In genomic region chr17:59469786-59470485, GRCh38 we compare ENCODE assay signal across 1 cellular context.
TF ChIP-seq lines count a peak whose summit lies in the region.

No MANE protein-coding gene starts in this region.

TF ChIP-seq in HepG2, 621 proteins besides CTCF, POLR2A, EP300 and RAD21 (continued from another document and continues in another):
- TF ChIP-seq HMGXB4 (CRISPR knock-in tag; IDR thresholded peaks at IDR 0.05; ENCODE audit: borderline replicate concordance in 1 of 2, low read depth in 1 of 2), result peak; percentile 69 to 75; a peak in 2 of 4 replicates
- peak; percentile 16 for TF ChIP-seq ZNF883 (CRISPR knock-in tag; IDR thresholded peaks at IDR 0.05; ENCODE audit: not compliant biosample characterization)
- no peak for TF ChIP-seq ZBTB1 (CRISPR knock-in tag; IDR thresholded peaks at IDR 0.05; ENCODE audit: borderline replicate concordance)
- TF ChIP-seq ZSCAN12 (CRISPR knock-in tag; IDR thresholded peaks at IDR 0.05), result no peak
- TF ChIP-seq BRD4 (CRISPR knock-in tag; IDR thresholded peaks at IDR 0.05), result 0 out of 2 replicates have a peak, but pooled peaks have one; percentile 47
- TF ChIP-seq ZBTB25 (CRISPR knock-in tag; IDR thresholded peaks at IDR 0.05), result 0 out of 2 replicates have a peak, but pooled peaks have one; percentile 75
- peak; percentile 82 for TF ChIP-seq SIX4 (CRISPR knock-in tag; IDR thresholded peaks at IDR 0.05)
- no peak for TF ChIP-seq MATR3 (CRISPR knock-in tag; IDR thresholded peaks at IDR 0.05)
- peak; percentile 61; the same call in 1 of the 2 replicates for TF ChIP-seq SRF (IDR thresholded peaks at IDR 0.05; ENCODE audit: low read depth, low read length)
- TF ChIP-seq ZNF784 (CRISPR knock-in tag; IDR thresholded peaks at IDR 0.05; ENCODE audit: borderline replicate concordance), result peak; percentile 94
- no peak for TF ChIP-seq LBX2 (CRISPR knock-in tag; IDR thresholded peaks at IDR 0.05; ENCODE audit: borderline replicate concordance)
- TF ChIP-seq ZNF335 (CRISPR knock-in tag; IDR thresholded peaks at IDR 0.05), result no peak
- TF ChIP-seq SMC3 (IDR thresholded peaks at IDR 0.05; ENCODE audit: low read length), result peak; percentile 44; the same call in 1 of the 2 replicates
- TF ChIP-seq TMF1 (CRISPR knock-in tag; IDR thresholded peaks at IDR 0.05; ENCODE audit: low read depth), result 0 out of 2 replicates have a peak, but pooled peaks have one; percentile 15
- TF ChIP-seq REXO4 (CRISPR knock-in tag; IDR thresholded peaks at IDR 0.05; ENCODE audit: borderline replicate concordance), result no peak
- no peak for TF ChIP-seq GPBP1L1 (CRISPR knock-in tag; IDR thresholded peaks at IDR 0.05)
- TF ChIP-seq ZNF567 (CRISPR knock-in tag; IDR thresholded peaks at IDR 0.05; ENCODE audit: borderline replicate concordance), result no peak
- TF ChIP-seq KLF16 (CRISPR knock-in tag; IDR thresholded peaks at IDR 0.05), result peak in 1 of 2 experiments; percentile 45; a peak in 1 of 4 replicates
- TF ChIP-seq SP4 (CRISPR knock-in tag; IDR thresholded peaks at IDR 0.05), result peak; percentile 42; the same call in 1 of the 2 replicates
- TF ChIP-seq ZBTB7A (CRISPR knock-in tag; IDR thresholded peaks at IDR 0.05), result peak; percentile 91
- peak; percentile 97 for TF ChIP-seq ZNF331 (CRISPR knock-in tag; IDR thresholded peaks at IDR 0.05)
- TF ChIP-seq ONECUT2 (CRISPR knock-in tag; IDR thresholded peaks at IDR 0.05), result peak; percentile 78
- no peak for TF ChIP-seq HES4 (CRISPR knock-in tag; IDR thresholded peaks at IDR 0.05; ENCODE audit: borderline replicate concordance)
- 0 out of 2 replicates have a peak, but pooled peaks have one; percentile 54 for TF ChIP-seq TP53 (CRISPR knock-in tag; conservative IDR thresholded peaks at IDR 0.05)
- no peak for TF ChIP-seq ZNF562 (CRISPR knock-in tag; IDR thresholded peaks at IDR 0.05; ENCODE audit: borderline replicate concordance)
- no peak for TF ChIP-seq ZNF512 (CRISPR knock-in tag; IDR thresholded peaks at IDR 0.05)
- no peak for TF ChIP-seq PBX3 (CRISPR knock-in tag; IDR thresholded peaks at IDR 0.05; ENCODE audit: borderline replicate concordance)
- TF ChIP-seq BCL3 (CRISPR knock-in tag; IDR thresholded peaks at IDR 0.05), result peak; percentile 75
- TF ChIP-seq ZNF543 (CRISPR knock-in tag; IDR thresholded peaks at IDR 0.05), result 0 out of 2 replicates have a peak, but pooled peaks have one; percentile 38
- TF ChIP-seq NFYB (CRISPR knock-in tag; IDR thresholded peaks at IDR 0.05), result 0 out of 2 replicates have a peak, but pooled peaks have one; percentile 51
- TF ChIP-seq GATAD1 (CRISPR knock-in tag; IDR thresholded peaks at IDR 0.05), result 0 out of 2 replicates have a peak, but pooled peaks have one; percentile 19
- peak; percentile 86; the same call in 1 of the 2 replicates for TF ChIP-seq ZNF232 (CRISPR knock-in tag; IDR thresholded peaks at IDR 0.05; ENCODE audit: borderline replicate concordance)
- TF ChIP-seq TSC22D2 (CRISPR knock-in tag; IDR thresholded peaks at IDR 0.05; ENCODE audit: borderline replicate concordance), result 0 out of 2 replicates have a peak, but pooled peaks have one; percentile 58
- 0 out of 2 replicates have a peak, but pooled peaks have one; percentile 40 for TF ChIP-seq ATF5 (CRISPR knock-in tag; IDR thresholded peaks at IDR 0.05; ENCODE audit: low read depth)
- no peak for TF ChIP-seq GPN1 (CRISPR knock-in tag; IDR thresholded peaks at IDR 0.05; ENCODE audit: borderline replicate concordance)
- TF ChIP-seq KLF13 (CRISPR knock-in tag; IDR thresholded peaks at IDR 0.05), result no peak
- no peak for TF ChIP-seq ZNF891 (CRISPR knock-in tag; IDR thresholded peaks at IDR 0.05)
- TF ChIP-seq MZF1 (CRISPR knock-in tag; IDR thresholded peaks at IDR 0.05; ENCODE audit: borderline replicate concordance), result no peak; the same call in 1 of the 2 replicates
- TF ChIP-seq CREM (IDR thresholded peaks at IDR 0.05), result peak; percentile 92
- TF ChIP-seq CREM (CRISPR knock-in tag; IDR thresholded peaks at IDR 0.05), result no peak
- no peak for TF ChIP-seq BHLHE40 (IDR thresholded peaks at IDR 0.05; ENCODE audit: low read length)
- peak; percentile 74 for TF ChIP-seq ZNF7 (CRISPR knock-in tag; IDR thresholded peaks at IDR 0.05)
- TF ChIP-seq STAG1 (CRISPR knock-in tag; IDR thresholded peaks at IDR 0.05), result peak; percentile 51
- TF ChIP-seq GFI1 (CRISPR knock-in tag; IDR thresholded peaks at IDR 0.05; ENCODE audit: borderline replicate concordance), result peak; percentile 99
- TF ChIP-seq SMARCC2 (IDR thresholded peaks at IDR 0.05), result peak; percentile 27; the same call in 1 of the 2 replicates
- TF ChIP-seq ZNF790 (CRISPR knock-in tag; IDR thresholded peaks at IDR 0.05; ENCODE audit: borderline replicate concordance), result 0 out of 2 replicates have a peak, but pooled peaks have one; percentile 66
- peak; percentile 84; the same call in 1 of the 2 replicates for TF ChIP-seq SIX1 (CRISPR knock-in tag; IDR thresholded peaks at IDR 0.05; ENCODE audit: borderline replicate concordance)
- peak; percentile 53; the same call in 1 of the 2 replicates for TF ChIP-seq TCF7L2 (IDR thresholded peaks at IDR 0.05; ENCODE audit: low read depth, low read length)
- TF ChIP-seq ZSCAN5A (CRISPR knock-in tag; IDR thresholded peaks at IDR 0.05; ENCODE audit: borderline replicate concordance), result peak; percentile 71; the same call in 1 of the 2 replicates
- no peak for TF ChIP-seq TRIM22 (IDR thresholded peaks at IDR 0.05)
- no peak; the same call in 1 of the 2 replicates for TF ChIP-seq TRAFD1 (CRISPR knock-in tag; IDR thresholded peaks at IDR 0.05; ENCODE audit: borderline replicate concordance)
- TF ChIP-seq MYNN (CRISPR knock-in tag; IDR thresholded peaks at IDR 0.05; ENCODE audit: low read depth), result no peak
- no peak for TF ChIP-seq ZFAT (CRISPR knock-in tag; conservative IDR thresholded peaks at IDR 0.05)
